ENCODE assay signal across 8 cellular contexts in genomic region chr7:106767498-106768323, GRCh38.
DNase-seq lines count a peak whose midpoint lies in the region; ATAC-seq, FAIRE-seq and TF ChIP-seq lines count a peak whose summit lies in the region.

No MANE protein-coding gene starts in this region.

- peak overlapping the region; percentile 46 for H3K9ac ChIP-seq in MM.1S (ENCODE audit: low read length)

- no peaks in the 10 kb centered on the region for H3K9me3 ChIP-seq in MM.1S (replicated peaks; ENCODE audit: insufficient read depth, low read length)

- H3K79me2 ChIP-seq in MM.1S (ENCODE audit: low read length), result no peaks in the 10 kb centered on the region

- peak overlapping the region; percentile 79 for H3K27ac ChIP-seq in MM.1S (ENCODE audit: low read length)

- H3F3A ChIP-seq in MM.1S (ENCODE audit: insufficient read depth, low read length), result peaks cover 19% of the 10 kb centered on the region

- no peaks in the 10 kb centered on the region for H3K9me2 ChIP-seq in MM.1S (replicated peaks; ENCODE audit: insufficient read depth, low read length)

- no peaks in the 10 kb centered on the region for H3K36me3 ChIP-seq in MM.1S (replicated peaks; ENCODE audit: insufficient read depth, low read length)

- H2AFZ ChIP-seq in MM.1S (ENCODE audit: low read length), result peak overlapping the region; percentile 15

- peak; percentile 63 for ATAC-seq in GM21786 (IDR thresholded peaks at IDR 0.05; ENCODE audit: unreplicated experiment)

- TF ChIP-seq POLR2A in GM12892 (IDR thresholded peaks at IDR 0.05; ENCODE audit: low read depth, low read length), result no peak

- no peaks in the 10 kb centered on the region for H3K27me3 ChIP-seq in MM.1S (replicated peaks; ENCODE audit: insufficient read depth, low read length)

- TF ChIP-seq CTCF in MM.1S (IDR thresholded peaks at IDR 0.05; ENCODE audit: low read length) (no peak), foreskin fibroblast (IDR thresholded peaks at IDR 0.05; ENCODE audit: low read depth, low read length) (no peak)

- peak overlapping the region; percentile 47 for H3K4me3 ChIP-seq in MM.1S (ENCODE audit: low read length)
- peak overlapping the region; percentile 4 to 34 for H3K4me3 ChIP-seq in foreskin fibroblast (ENCODE audit: low read depth in 1 of 2, low read length in 2 of 2)

- H3K4me2 ChIP-seq in MM.1S (ENCODE audit: low read depth, low read length), result peak overlapping the region; percentile 52

- H3K4me1 ChIP-seq in MM.1S (ENCODE audit: low read length), result peaks cover 24% of the 10 kb centered on the region

- FAIRE-seq in GM12892 (lab: Jason Lieb, UNC) (peak; percentile 78), HTR-8/SVneo (lab: Jason Lieb, UNC) (no peak)

- DNase-seq in GM12892 (ENCODE audit: insufficient read length) (no peak), MM.1S (peak; percentile 93), foreskin fibroblast (peak in 1 of 2 donors; percentile 60), GM19238 (ENCODE audit: insufficient read length, low spot score) (no peak), NCI-H1694 (lab: John Stamatoyannopoulos, UW) (no peak), NCI-H2196 (lab: John Stamatoyannopoulos, UW; ENCODE audit: unreplicated experiment) (no peak), HTR-8/SVneo (ENCODE audit: insufficient read length, low spot score) (no peak)

- no peaks in the 10 kb centered on the region for H4K20me1 ChIP-seq in MM.1S (ENCODE audit: insufficient read depth, low read length)
